ENCODE assay signal across 11 cellular contexts in the genomic region with DNA sequence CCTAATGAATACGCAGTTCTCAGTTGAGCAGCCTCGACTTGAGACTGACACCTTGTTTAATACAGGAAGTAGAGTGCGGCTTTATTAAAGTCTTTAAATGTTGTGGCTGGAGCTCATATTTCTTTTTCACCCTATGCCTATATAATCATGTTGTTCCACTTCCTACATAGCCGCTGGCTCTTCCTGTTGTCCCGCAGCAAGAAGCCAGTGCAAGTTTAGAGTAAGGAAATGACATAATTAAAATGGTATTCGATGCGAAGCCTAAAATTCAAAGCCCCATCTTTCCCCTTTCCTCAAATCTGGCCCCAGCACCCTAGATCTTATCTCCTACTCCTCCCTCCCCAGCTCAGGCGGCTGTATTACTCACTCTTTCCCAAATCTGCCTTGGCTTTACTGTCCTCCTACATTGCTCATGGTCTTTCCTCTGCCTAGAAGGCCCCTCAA. TPM values are rescaled to one million over a fixed set of nuclear protein-coding genes. Genes with fewer than 3 reads are reported as not detected.
DNase-seq lines count a peak whose midpoint lies in the region; ATAC-seq and TF ChIP-seq lines count a peak whose summit lies in the region.
"Had no signal": no experiment of that assay in that cellular context is flagged by ENCODE, and none has a peak within 500 bp of the region (broad histone marks: within the 10 kb centered on the region; RNA-seq: fewer than 3 reads in every experiment).

No MANE protein-coding gene starts in this region.

- H3K4me1 Mint-ChIP-seq in osteocyte (ENCODE audit: unreplicated experiment), result peaks cover 20% of the 10 kb centered on the region

- TF ChIP-seq CTCF in osteocyte (IDR thresholded peaks at IDR 0.05), result no peak

- H3K27me3 Mint-ChIP-seq in osteocyte (ENCODE audit: unreplicated experiment), result no peaks in the 10 kb centered on the region

- peak; percentile 97 for DNase-seq in EH (ENCODE audit: low read depth)
- peak; percentile 69 for DNase-seq in fibroblast of the conjunctiva (ENCODE audit: low read depth)
- DNase-seq in osteocyte (ENCODE audit: extremely low spot score, unreplicated experiment), result no peak
- no peak for DNase-seq in NCI-H1105 (lab: John Stamatoyannopoulos, UW)
- no peak for DNase-seq in activated CD4-positive, alpha-beta T cell treated with anti-CD3 and anti-CD28 coated beads, Interleukin-2, amount 50 U/mL, for 48 hours
- DNase-seq in NCI-H2171 (lab: John Stamatoyannopoulos, UW), result no peak
- DNase-seq: activated CD4-positive, alpha-beta T cell treated with anti-CD3 and anti-CD28 coated beads, Interleukin-2, amount 50 U/mL, for 1 hour; stimulated activated CD4-positive, alpha-beta T cell treated with anti-CD3 and anti-CD28 coated beads, Interleukin-12 subunit alpha, Interleukin-12 subunit beta, amount 100 ng/mL, for 4 hours; transverse colon had no signal

- H3K36me3 Mint-ChIP-seq in osteocyte (ENCODE audit: unreplicated experiment), result no peaks in the 10 kb centered on the region

- no peak overlapping the region for H3K4me3 Mint-ChIP-seq in osteocyte (ENCODE audit: unreplicated experiment)

- H3K27ac Mint-ChIP-seq in osteocyte (ENCODE audit: unreplicated experiment), result peak overlapping the region; percentile 77

- ATAC-seq in SK-N-SH treated with all-trans-retinoic acid at 6 μM for 48 hours (peak; percentile 79), HG03571 (IDR thresholded peaks at IDR 0.05; ENCODE audit: unreplicated experiment) (no peak)

- no peaks in the 10 kb centered on the region for H3K9me3 Mint-ChIP-seq in osteocyte (ENCODE audit: unreplicated experiment)

TF ChIP-seq in SK-N-SH treated with all-trans-retinoic acid at 6 μM for 48 hours, 23 proteins besides CTCF, POLR2A, EP300 and RAD21:
- TF ChIP-seq ZNF70 (CRISPR knock-in tag; IDR thresholded peaks at IDR 0.05) (no peak), ZFP30 (CRISPR knock-in tag; IDR thresholded peaks at IDR 0.05) (no peak)
TF ChIP-seq in SK-N-SH treated with all-trans-retinoic acid at 6 μM for 48 hours: peak in this region for 0.

RNA-seq across cellular contexts. Expression of a gene that starts 7.5 kb away (rescaled TPM):
- 134 and 138 TPM in 2 replicates for total RNA-seq in osteocyte

Comparison
In these comparisons a context has a peak if more than half of its experiments do, and no peak if none do; other contexts are left out.
1. DNase-seq: peak in EH (single experiment) and fibroblast of the conjunctiva (single experiment); none in osteocyte (single experiment), NCI-H1105 (single experiment), activated CD4-positive, alpha-beta T cell treated with anti-CD3 and anti-CD28 coated beads, Interleukin-2, amount 50 U/mL, for 48 hours (0 of 2) and NCI-H2171 (single experiment).